In the genomic region with DNA sequence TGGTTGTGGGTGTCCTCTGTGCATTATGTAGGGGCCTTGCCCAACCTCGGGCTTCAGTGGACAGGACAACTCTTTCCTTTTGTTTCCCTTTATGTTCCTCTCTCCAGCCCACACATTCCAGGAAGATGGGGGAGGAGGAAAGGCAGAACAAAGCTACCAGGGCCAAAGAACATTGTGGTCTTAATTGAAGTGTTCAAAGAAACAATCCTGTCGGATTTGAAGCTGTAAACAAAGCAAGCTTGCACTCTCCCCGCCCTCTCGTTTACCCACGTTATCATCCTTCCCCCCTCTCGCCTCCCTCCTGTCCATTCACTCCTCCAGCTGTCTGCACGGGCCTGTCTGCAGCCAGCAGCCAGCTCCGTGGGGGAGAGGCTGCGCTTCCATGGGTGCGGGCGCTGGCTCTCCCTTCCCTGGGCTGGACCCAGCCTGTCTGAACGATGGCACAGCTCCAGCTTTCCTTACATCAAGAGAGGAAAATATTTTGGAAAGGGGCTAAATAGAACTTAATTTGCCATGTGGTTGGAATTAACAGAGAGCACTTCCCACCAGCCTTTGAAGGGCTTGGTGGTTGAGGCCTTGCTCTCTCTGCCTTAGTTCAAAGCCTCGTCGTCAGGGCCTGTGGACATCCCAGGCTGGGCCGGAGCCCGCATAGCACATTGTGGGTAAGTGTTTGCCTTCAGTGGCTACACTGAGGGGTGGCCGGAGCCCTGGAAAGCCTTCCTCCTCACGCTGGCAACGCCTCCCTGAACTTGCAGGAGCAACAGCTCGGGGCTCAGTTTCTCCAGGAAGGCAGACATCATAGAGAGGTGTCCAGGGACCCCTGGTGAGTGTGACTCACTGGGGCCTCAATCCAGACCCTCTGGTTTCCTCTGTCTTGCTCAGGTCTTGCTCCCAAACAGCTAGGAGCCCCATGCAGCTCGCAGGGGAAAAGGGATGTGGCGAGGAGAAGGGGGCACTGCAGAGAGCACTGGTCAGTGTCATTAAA, we compare ENCODE assay signal across 7 cellular contexts.
DNase-seq lines count a peak whose midpoint lies in the region; ATAC-seq and TF ChIP-seq lines count a peak whose summit lies in the region.

No MANE protein-coding gene starts in this region.

- peak in 3 of 4 donors; percentile 22 to 40 (median 40) for ATAC-seq in right lobe of liver
- ATAC-seq in HG02798 (IDR thresholded peaks at IDR 0.05; ENCODE audit: poor library complexity, unreplicated experiment), result no peak

- H3K27ac ChIP-seq in right lobe of liver (no peak overlapping the region), thyroid gland (peak overlapping the region; percentile 5 to 11 (median 7))

- H3K36me3 ChIP-seq in right lobe of liver, result no peaks in the 10 kb centered on the region
- no peaks in the 10 kb centered on the region for H3K36me3 ChIP-seq in thyroid gland

- H3K9me3 ChIP-seq in right lobe of liver (no peaks in the 10 kb centered on the region), thyroid gland (no peaks in the 10 kb centered on the region)

- H3K27me3 ChIP-seq in right lobe of liver (no peaks in the 10 kb centered on the region), thyroid gland (no peaks in the 10 kb centered on the region)

- TF ChIP-seq POLR2A in right lobe of liver (IDR thresholded peaks at IDR 0.05) (no peak), thyroid gland (IDR thresholded peaks at IDR 0.05) (no peak)

- H3K4me3 ChIP-seq in right lobe of liver, result no peak overlapping the region
- no peak overlapping the region for H3K4me3 ChIP-seq in thyroid gland (replicated peaks in 1 of 3)

- TF ChIP-seq CTCF in right lobe of liver (IDR thresholded peaks at IDR 0.05) (no peak), thyroid gland (IDR thresholded peaks at IDR 0.05) (no peak)

- H3K4me1 ChIP-seq in right lobe of liver (no peaks in the 10 kb centered on the region), thyroid gland (peaks cover 24 to 57% of the 10 kb centered on the region in 2 donors)

- DNase-seq in NCI-H345 treated with DMSO at 0.1 percent for 48 hours (lab: John Stamatoyannopoulos, UW; ENCODE audit: unreplicated experiment) (peak; percentile 44), dedifferentiated amniotic fluid mesenchymal stem cell (ENCODE audit: extremely low spot score) (peak; percentile 22), right lobe of liver (peak; percentile 16 to 39 (median 28)), thyroid gland (peak; percentile 46 to 58)
- no peak for DNase-seq in effector CD4-positive, alpha-beta T cell
- no peak for DNase-seq in effector CD8-positive, alpha-beta T cell (lab: John Stamatoyannopoulos, UW)

- intact Hi-C loops in right lobe of liver (cut with DNase I), result no loop called here
- intact Hi-C loops in thyroid gland (cut with DNase I), result no loop called here

- WGBS in right lobe of liver (ENCODE audit: insufficient coverage, low coverage, low lambda C conversion rate, missing lambda C conversion rate), result 48% methylated on average over 12 of the region's 22 CpGs
- 47 to 64% methylated on average over 16 to 22 of the region's 22 CpGs for WGBS in thyroid gland, 2 donors

Comparison
In these comparisons a context has a peak if more than half of its experiments do, and no peak if none do; other contexts are left out.
1. DNase-seq: peak in NCI-H345 treated with DMSO at 0.1 percent for 48 hours (single experiment), dedifferentiated amniotic fluid mesenchymal stem cell (single experiment), right lobe of liver (3 of 3) and thyroid gland (2 of 2); none in effector CD4-positive, alpha-beta T cell (single experiment) and effector CD8-positive, alpha-beta T cell (single experiment).
2. H3K27ac ChIP-seq: peak in thyroid gland (3 of 3); none in right lobe of liver (0 of 3).